1 cellular context compared by ENCODE assay signal in genomic region chr11:118264568-118265470, GRCh38.
TF ChIP-seq lines count a peak whose summit lies in the region.

No MANE protein-coding gene starts in this region.

TF ChIP-seq in H1, 55 proteins besides CTCF, POLR2A, EP300 and RAD21:
- no peak for TF ChIP-seq JUND (IDR thresholded peaks at IDR 0.05; ENCODE audit: low read length)
- TF ChIP-seq SRF (IDR thresholded peaks at IDR 0.05; ENCODE audit: low read depth, low read length): no peak
- TF ChIP-seq TAF7 (optimal IDR thresholded peaks at IDR 0.05; ENCODE audit: borderline replicate concordance, low read depth, low read length): no peak
- TF ChIP-seq KDM4A (IDR thresholded peaks at IDR 0.05; ENCODE audit: low read depth, low read length, severe bottlenecking): no peak
- TF ChIP-seq NANOG (IDR thresholded peaks at IDR 0.05; ENCODE audit: insufficient read depth, low read depth, low read length, poor library complexity, severe bottlenecking): peak; percentile 70
